In genomic region chr1:162632743-162633326, GRCh38 we compare ENCODE assay signal across 9 cellular contexts. TPM values are rescaled to one million over a fixed set of nuclear protein-coding genes. Genes with fewer than 3 reads are reported as not detected.
DNase-seq lines count a peak whose midpoint lies in the region; ATAC-seq and TF ChIP-seq lines count a peak whose summit lies in the region.
"Had no signal": no experiment of that assay in that cellular context is flagged by ENCODE, and none has a peak within 500 bp of the region (broad histone marks: within the 10 kb centered on the region; RNA-seq: fewer than 3 reads in every experiment).

No MANE protein-coding gene starts in this region.

- peak overlapping the region; percentile 73 for H2AFZ ChIP-seq in neural progenitor cell (replicated peaks)

- no peaks in the 10 kb centered on the region for H3K79me2 ChIP-seq in neural progenitor cell (ENCODE audit: low read depth)

- peak overlapping the region; percentile 31 for H3K27ac Mint-ChIP-seq in neural progenitor cell
- H3K27ac Mint-ChIP-seq in activated CD4-positive, alpha-beta T cell treated with anti-CD3 and anti-CD28 coated beads, Interleukin-2, amount 10 ng/mL, durations not matched to agents 24 days and 14 days: no peak overlapping the region

- ATAC-seq in GM21619 (IDR thresholded peaks at IDR 0.05; ENCODE audit: unreplicated experiment) (no peak), HG03354 (IDR thresholded peaks at IDR 0.05; ENCODE audit: poor library complexity, severe bottlenecking, unreplicated experiment) (no peak)

- H3K36me3 ChIP-seq in neural progenitor cell: no peaks in the 10 kb centered on the region

- intact Hi-C loops in activated CD4-positive, alpha-beta T cell treated with anti-CD3 and anti-CD28 coated beads, Interleukin-2, amount 10 ng/mL, durations not matched to agents 24 days and 14 days (cut with micrococcal nuclease): no loop called here

- H3K27me3 ChIP-seq in neural progenitor cell: no peaks in the 10 kb centered on the region

- H3K4me1 Mint-ChIP-seq in neural progenitor cell: peaks cover 30% of the 10 kb centered on the region
- H3K4me1 Mint-ChIP-seq in activated CD4-positive, alpha-beta T cell treated with anti-CD3 and anti-CD28 coated beads, Interleukin-2, amount 10 ng/mL, durations not matched to agents 24 days and 14 days: no peaks in the 10 kb centered on the region

- no peak overlapping the region for H3K27ac ChIP-seq in neural progenitor cell

- no peak for TF ChIP-seq CTCF in AG09309 (IDR thresholded peaks at IDR 0.05; ENCODE audit: control insufficient read depth, insufficient read depth, low read depth, low read length, missing control alignments)
- TF ChIP-seq CTCF in fibroblast of pulmonary artery (IDR thresholded peaks at IDR 0.05; ENCODE audit: low read length, missing control alignments): no peak
- TF ChIP-seq CTCF in neural progenitor cell (IDR thresholded peaks at IDR 0.05): no peak

- no peaks in the 10 kb centered on the region for H3F3A ChIP-seq in neural progenitor cell (ENCODE audit: low read depth)

- no peaks in the 10 kb centered on the region for H3K9me3 Mint-ChIP-seq in neural progenitor cell
- no peaks in the 10 kb centered on the region for H3K9me3 Mint-ChIP-seq in activated CD4-positive, alpha-beta T cell treated with anti-CD3 and anti-CD28 coated beads, Interleukin-2, amount 10 ng/mL, durations not matched to agents 24 days and 14 days

- H3K36me3 Mint-ChIP-seq in neural progenitor cell: no peaks in the 10 kb centered on the region
- H3K36me3 Mint-ChIP-seq in activated CD4-positive, alpha-beta T cell treated with anti-CD3 and anti-CD28 coated beads, Interleukin-2, amount 10 ng/mL, durations not matched to agents 24 days and 14 days (ENCODE audit: low read depth): no peaks in the 10 kb centered on the region

- DNase-seq in AG09309 (ENCODE audit: low read depth) (no peak), RPMI7951 (ENCODE audit: low read depth) (peak; percentile 35), fibroblast of pulmonary artery (ENCODE audit: low read depth) (peak; percentile 45), neural progenitor cell (ENCODE audit: low spot score) (no peak)
- no peak for DNase-seq in activated CD4-positive, alpha-beta T cell treated with anti-CD3 and anti-CD28 coated beads, Interleukin-2, amount 10 ng/mL, durations not matched to agents 24 days and 14 days
- no peak for DNase-seq in activated T-cell treated with anti-CD3 and anti-CD28 coated beads, Interleukin-2, amount 50 U/mL, for 48 hours
- DNase-seq: activated effector memory CD4-positive, alpha-beta T cell treated with Interleukin-2 at 50 U/mL for 16 hours had no signal

- no peaks in the 10 kb centered on the region for H3K4me1 ChIP-seq in neural progenitor cell

- H4K20me1 ChIP-seq in neural progenitor cell (ENCODE audit: low read depth): no peaks in the 10 kb centered on the region

- no peak overlapping the region for H3K4me2 ChIP-seq in neural progenitor cell

- peak overlapping the region; percentile 71 for H3K4me3 Mint-ChIP-seq in neural progenitor cell
- H3K4me3 Mint-ChIP-seq in activated CD4-positive, alpha-beta T cell treated with anti-CD3 and anti-CD28 coated beads, Interleukin-2, amount 10 ng/mL, durations not matched to agents 24 days and 14 days: no peak overlapping the region

- H3K9me3 ChIP-seq in neural progenitor cell (ENCODE audit: low read depth): no peaks in the 10 kb centered on the region

- H3K27me3 Mint-ChIP-seq in neural progenitor cell (ENCODE audit: insufficient read depth, low read depth): no peaks in the 10 kb centered on the region
- H3K27me3 Mint-ChIP-seq in activated CD4-positive, alpha-beta T cell treated with anti-CD3 and anti-CD28 coated beads, Interleukin-2, amount 10 ng/mL, durations not matched to agents 24 days and 14 days: peaks cover 6% of the 10 kb centered on the region

- H3K4me3 ChIP-seq in AG09309 (ENCODE audit: control insufficient read depth, low read depth, low read length) (peak overlapping the region; percentile 85), fibroblast of pulmonary artery (replicated peaks; ENCODE audit: low read depth, low read length) (peak overlapping the region; percentile 85), neural progenitor cell (no peak overlapping the region)

- no peak overlapping the region for H3K9ac ChIP-seq in neural progenitor cell

RNA-seq across cellular contexts. Expression of gene DDR2, which starts 0.6 kb away (rescaled TPM):
- 47.2 and 58.2 TPM in 2 replicates for total RNA-seq in RPMI7951 (2014; rRNA removed; shearing (Covaris generic))
- total RNA-seq in neural progenitor cell (ENCODE audit: low replicate concordance): 0.69 and 0.74 TPM in 2 replicates
- 0.37 and 0.45 TPM in 2 replicates for total RNA-seq in activated CD4-positive, alpha-beta T cell treated with anti-CD3 and anti-CD28 coated beads, Interleukin-2, amount 10 ng/mL, durations not matched to agents 24 days and 14 days

Comparison
In these comparisons a context has a peak if more than half of its experiments do, and no peak if none do; other contexts are left out.
1. DNase-seq: peak in RPMI7951 (single experiment) and fibroblast of pulmonary artery (single experiment); none in AG09309 (single experiment), neural progenitor cell (single experiment), activated CD4-positive, alpha-beta T cell treated with anti-CD3 and anti-CD28 coated beads, Interleukin-2, amount 10 ng/mL, durations not matched to agents 24 days and 14 days (single experiment) and activated T-cell treated with anti-CD3 and anti-CD28 coated beads, Interleukin-2, amount 50 U/mL, for 48 hours (0 of 2).
2. RNA of gene DDR2, which starts 0.6 kb away (total RNA-seq): 47.2 to 58.2 TPM in RPMI7951; 0.69 to 0.74 TPM in neural progenitor cell and 0.37 to 0.45 TPM in activated CD4-positive, alpha-beta T cell treated with anti-CD3 and anti-CD28 coated beads, Interleukin-2, amount 10 ng/mL, durations not matched to agents 24 days and 14 days; every median in the first group is over 10 times any median in the second.